Comparison of ENCODE assay signal across 9 cellular contexts in genomic region chr3:128488995-128489859, GRCh38. TPM values are rescaled to one million over a fixed set of nuclear protein-coding genes. Genes with fewer than 3 reads are reported as not detected.
DNase-seq lines count a peak whose midpoint lies in the region; ATAC-seq, FAIRE-seq and TF ChIP-seq lines count a peak whose summit lies in the region.
"Had no signal": no experiment of that assay in that cellular context is flagged by ENCODE, and none has a peak within 500 bp of the region (broad histone marks: within the 10 kb centered on the region; RNA-seq: fewer than 3 reads in every experiment).

No MANE protein-coding gene starts in this region.

- H3K27me3 Mint-ChIP-seq in astrocyte (ENCODE audit: low read depth, unreplicated experiment), result peaks cover 60% of the 10 kb centered on the region

- H3K4me3 ChIP-seq in astrocyte (ENCODE audit: insufficient read depth, low read depth, low read length) (peak overlapping the region; percentile 52), iPS-20b (ENCODE audit: low read length) (peak overlapping the region; percentile 61), small intestine (ENCODE audit: low read depth in 1 of 2, low read length in 2 of 2) (peak overlapping the region; percentile 24 to 29)

- H4K20me1 ChIP-seq in astrocyte (ENCODE audit: insufficient read depth, low read length), result peaks cover 42% of the 10 kb centered on the region

- H3K27me3 ChIP-seq in astrocyte (ENCODE audit: insufficient read depth, low read length) (peaks cover 80% of the 10 kb centered on the region), iPS-20b (ENCODE audit: insufficient read depth, low read length) (peaks cover 100% of the 10 kb centered on the region), small intestine (ENCODE audit: control insufficient read depth in 2 of 2, insufficient read depth in 2 of 2, low read length in 2 of 2) (peaks cover 38 to 70% of the 10 kb centered on the region in 2 donors)

- peaks cover 4% of the 10 kb centered on the region for H3K9me3 Mint-ChIP-seq in astrocyte (ENCODE audit: unreplicated experiment)

- no peaks in the 10 kb centered on the region for H3K36me3 Mint-ChIP-seq in astrocyte (ENCODE audit: low read depth, unreplicated experiment)

- peak; percentile 72 for DNase-seq in activated CD8-positive, alpha-beta memory T cell treated with anti-CD3 and anti-CD28 coated beads for 24 hours
- no peak for DNase-seq in activated CD8-positive, alpha-beta memory T cell treated with anti-CD3 and anti-CD28 coated beads, Interleukin-2, amount 50 U/mL, for 4 hours
- peak; percentile 85 for DNase-seq in NCI-H526 treated with DMSO at 0.1 percent for 48 hours (lab: John Stamatoyannopoulos, UW)
- no peak for DNase-seq in astrocyte (ENCODE audit: low read depth)
- DNase-seq in small intestine, result no peak

- H3K36me3 ChIP-seq in astrocyte (ENCODE audit: insufficient read depth, low read length), result no peaks in the 10 kb centered on the region
- H3K36me3 ChIP-seq in iPS-20b (ENCODE audit: insufficient read depth, low read depth, low read length), result no peaks in the 10 kb centered on the region
- no peaks in the 10 kb centered on the region for H3K36me3 ChIP-seq in small intestine (ENCODE audit: control insufficient read depth in 2 of 2, insufficient read depth in 2 of 2, low read length in 2 of 2)

- ATAC-seq in HG03432 (IDR thresholded peaks at IDR 0.05; ENCODE audit: unreplicated experiment) (no peak), HG03139 (IDR thresholded peaks at IDR 0.05; ENCODE audit: unreplicated experiment) (no peak)

- TF ChIP-seq CTCF in astrocyte (IDR thresholded peaks at IDR 0.05; ENCODE audit: insufficient read depth, low read depth, low read length), result no peak

- peak overlapping the region; percentile 62 for H3K9ac ChIP-seq in astrocyte (ENCODE audit: low read length)
- H3K9ac ChIP-seq in iPS-20b (ENCODE audit: low read depth, low read length), result no peak overlapping the region; the same call in 1 of the 2 replicates

- H3K9me3 ChIP-seq in astrocyte (ENCODE audit: insufficient read depth, low read depth, low read length) (no peaks in the 10 kb centered on the region), iPS-20b (ENCODE audit: insufficient read depth, low read depth, low read length) (peaks cover 7% of the 10 kb centered on the region; the same call in 1 of the 2 replicates), small intestine (ENCODE audit: control insufficient read depth, low read depth) (no peaks in the 10 kb centered on the region)

- peak overlapping the region; percentile 89 for H3K4me2 ChIP-seq in astrocyte (ENCODE audit: low read length)

- H3K4me1 Mint-ChIP-seq in astrocyte (ENCODE audit: low read depth, unreplicated experiment), result peaks cover 3% of the 10 kb centered on the region

- no peak overlapping the region for H3K4me3 Mint-ChIP-seq in astrocyte (ENCODE audit: unreplicated experiment)

- WGBS in small intestine, 3 donors, result 0 to 1% (median 1%) methylated on average over 54 to 89 of the region's 89 CpGs

- peak overlapping the region; percentile 60 for H2AFZ ChIP-seq in astrocyte (ENCODE audit: low read depth, low read length)

- H3K4me1 ChIP-seq in astrocyte (ENCODE audit: insufficient read depth, low read length) (peaks cover 16% of the 10 kb centered on the region), iPS-20b (ENCODE audit: insufficient read depth, low read length) (peaks cover 7% of the 10 kb centered on the region), small intestine (ENCODE audit: control insufficient read depth in 2 of 2, insufficient read depth in 1 of 2, low read depth in 1 of 2, low read length in 1 of 2) (peaks cover 0 to 12% of the 10 kb centered on the region in 2 donors)

- peaks cover 12% of the 10 kb centered on the region for H3K79me2 ChIP-seq in astrocyte (ENCODE audit: insufficient read depth, low read length)

- FAIRE-seq in astrocyte (lab: Jason Lieb, UNC) (no peak), small intestine (lab: Jason Lieb, UNC) (no peak)

- H3K27ac Mint-ChIP-seq in astrocyte (ENCODE audit: unreplicated experiment), result no peak overlapping the region

- peak overlapping the region; percentile 33 for H3K27ac ChIP-seq in astrocyte (ENCODE audit: low read depth, low read length)
- H3K27ac ChIP-seq in iPS-20b (ENCODE audit: low read length), result no peak overlapping the region
- H3K27ac ChIP-seq in small intestine (ENCODE audit: low read depth in 1 of 2, low read length in 1 of 2), result peak overlapping the region in 1 of 2 donors; percentile 78

RNA-seq across cellular contexts. Expression of gene GATA2, which starts 3.8 kb away (rescaled TPM):
- total RNA-seq in astrocyte, result 0.58 and 1.7 TPM in 2 replicates
- 10 to 100 TPM in 1 of 3 donors, 1 to 10 TPM in 1, under 1 TPM in 1; 0.67 to 15.2 (median 1.1) TPM for polyA plus RNA-seq in small intestine

RNA-seq across cellular contexts. Expression of gene DNAJB8, which starts 22.5 kb away (rescaled TPM):
- not detected in 2 replicates for total RNA-seq in astrocyte
- polyA plus RNA-seq in small intestine, result not detected
- total RNA-seq: temporal lobe had no signal

Comparison
In these comparisons a context has a peak if more than half of its experiments do, and no peak if none do; other contexts are left out.
1. DNase-seq: peak in activated CD8-positive, alpha-beta memory T cell treated with anti-CD3 and anti-CD28 coated beads for 24 hours (single experiment) and NCI-H526 treated with DMSO at 0.1 percent for 48 hours (single experiment); none in activated CD8-positive, alpha-beta memory T cell treated with anti-CD3 and anti-CD28 coated beads, Interleukin-2, amount 50 U/mL, for 4 hours (single experiment), astrocyte (single experiment) and small intestine (single experiment).
2. Peak in every context shown above with its lines, with median percentiles within 50 percentile points of each other: H3K4me3 ChIP-seq.